In the genomic region with DNA sequence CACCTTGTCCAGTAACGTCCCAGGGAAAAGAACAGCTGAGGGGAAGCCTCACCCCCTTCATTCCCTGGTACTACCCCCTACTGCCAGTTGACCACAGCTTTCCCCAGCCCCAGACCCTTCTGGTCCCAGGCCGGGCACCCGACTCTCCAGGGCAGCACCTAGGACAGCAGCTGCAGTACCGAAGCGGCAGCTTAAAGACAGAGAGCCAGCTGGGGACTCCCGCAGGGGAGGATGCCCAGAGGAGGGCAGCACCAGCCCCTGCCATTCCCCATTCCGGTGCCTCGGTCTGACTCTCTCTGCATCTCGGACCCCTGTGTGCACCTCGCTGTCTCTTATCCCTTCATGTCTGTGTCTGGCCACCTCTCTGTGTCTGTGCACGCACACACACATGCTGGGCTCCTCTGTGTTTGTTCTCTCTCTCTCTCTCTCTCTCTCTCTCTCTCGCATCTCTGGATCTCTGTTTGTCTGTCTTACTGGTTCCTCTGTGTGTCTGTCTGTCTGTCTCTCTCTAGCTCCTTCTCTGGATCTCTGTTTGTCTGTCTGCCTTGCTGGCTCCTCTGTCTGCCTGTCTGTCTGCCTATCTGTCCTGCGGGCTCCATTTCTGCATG, we compare ENCODE assay signal across 1 cellular context.
TF ChIP-seq lines count a peak whose summit lies in the region.

No MANE protein-coding gene starts in this region.

TF ChIP-seq in H1, 55 proteins besides CTCF, POLR2A, EP300 and RAD21:
- no peak for TF ChIP-seq TBP (IDR thresholded peaks at IDR 0.05; ENCODE audit: low read depth, low read length)
- TF ChIP-seq, protein P1, sequence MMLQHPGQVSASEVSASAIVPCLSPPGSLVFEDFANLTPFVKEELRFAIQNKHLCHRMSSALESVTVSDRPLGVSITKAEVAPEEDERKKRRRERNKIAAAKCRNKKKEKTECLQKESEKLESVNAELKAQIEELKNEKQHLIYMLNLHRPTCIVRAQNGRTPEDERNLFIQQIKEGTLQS (IDR thresholded peaks at IDR 0.05; ENCODE audit: insufficient read depth, low read depth, low read length): no peak
- TF ChIP-seq YY1 (IDR thresholded peaks at IDR 0.05; ENCODE audit: low read depth, low read length): 0 out of 2 replicates have a peak, but pooled peaks have one; percentile 28
- peak; percentile 57; the same call in 1 of the 2 replicates for TF ChIP-seq GABPA (IDR thresholded peaks at IDR 0.05; ENCODE audit: borderline replicate concordance, insufficient read depth, low read length)
- peak; percentile 90 to 91; a peak in 2 of 4 replicates for TF ChIP-seq HDAC2 (IDR thresholded peaks at IDR 0.05; ENCODE audit: borderline replicate concordance in 1 of 2, low read depth in 2 of 2, low read length in 2 of 2)
- peak; percentile 44 for TF ChIP-seq CTBP2 (IDR thresholded peaks at IDR 0.05; ENCODE audit: borderline replicate concordance, insufficient read depth, insufficient read length, low read length)
- TF ChIP-seq SAP30 (IDR thresholded peaks at IDR 0.05; ENCODE audit: insufficient read depth, insufficient replicate concordance, low read length): peak; percentile 99
- TF ChIP-seq KDM4A (IDR thresholded peaks at IDR 0.05; ENCODE audit: low read depth, low read length, severe bottlenecking): no peak
- TF ChIP-seq, protein P2, sequence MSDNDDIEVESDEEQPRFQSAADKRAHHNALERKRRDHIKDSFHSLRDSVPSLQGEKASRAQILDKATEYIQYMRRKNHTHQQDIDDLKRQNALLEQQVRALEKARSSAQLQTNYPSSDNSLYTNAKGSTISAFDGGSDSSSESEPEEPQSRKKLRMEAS (IDR thresholded peaks at IDR 0.05): 0 out of 2 replicates have a peak, but pooled peaks have one; percentile 22
- TF ChIP-seq TEAD4 (IDR thresholded peaks at IDR 0.05; ENCODE audit: low read depth, low read length): no peak
- peak; percentile 99 to 100 for TF ChIP-seq SIN3A (conservative IDR thresholded peaks at IDR 0.05 in 1 of 2, IDR thresholded peaks at IDR 0.05 in 1 of 2; ENCODE audit: low read depth in 1 of 2, low read length in 2 of 2)
- peak; percentile 58; the same call in 1 of the 2 replicates for TF ChIP-seq TCF12 (IDR thresholded peaks at IDR 0.05; ENCODE audit: low read depth, low read length)
- TF ChIP-seq JUN (IDR thresholded peaks at IDR 0.05; ENCODE audit: low read depth, low read length): no peak
TF ChIP-seq in H1: peak in this region for 8.
